Comparison of ENCODE assay signal across 11 cellular contexts in the genomic region with DNA sequence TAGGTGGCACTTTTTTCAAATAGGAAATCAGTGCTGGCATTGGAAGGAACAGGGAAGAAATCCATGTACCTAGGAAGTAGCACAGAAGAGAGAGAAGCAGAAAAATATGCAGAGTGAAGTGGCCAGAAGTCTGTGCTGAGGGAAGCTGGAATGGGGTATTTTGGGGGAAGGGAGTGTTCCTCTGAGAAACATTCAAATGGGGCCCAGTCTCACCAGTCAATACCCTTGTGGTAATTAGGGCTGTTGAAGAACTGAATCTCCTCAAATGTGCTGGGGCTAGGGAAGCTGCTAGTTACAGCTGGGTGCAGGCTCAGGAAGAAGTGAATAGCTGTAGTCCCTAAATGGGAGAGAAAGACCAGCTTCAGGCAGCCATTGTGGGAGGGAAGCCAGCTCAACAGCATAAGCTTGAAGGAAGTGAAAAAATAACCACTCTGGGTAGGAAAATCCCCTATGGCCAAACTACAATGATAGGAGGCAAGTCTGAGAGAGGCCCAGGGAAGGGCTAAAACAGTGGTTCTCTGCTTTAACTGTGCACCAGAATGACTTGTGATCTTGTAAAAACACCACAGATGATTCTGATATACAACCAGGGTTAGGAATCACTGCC. TPM values are rescaled to one million over a fixed set of nuclear protein-coding genes. Genes with fewer than 3 reads are reported as not detected.
DNase-seq lines count a peak whose midpoint lies in the region; ATAC-seq and TF ChIP-seq lines count a peak whose summit lies in the region.
"Had no signal": no experiment of that assay in that cellular context is flagged by ENCODE, and none has a peak within 500 bp of the region (broad histone marks: within the 10 kb centered on the region; RNA-seq: fewer than 3 reads in every experiment).

No MANE protein-coding gene starts in this region.

- H3T11ph ChIP-seq in H9 (ENCODE audit: low read length): no peak overlapping the region

- no peaks in the 10 kb centered on the region for H3K79me1 ChIP-seq in H9 (ENCODE audit: insufficient read depth, low read depth, low read length, poor library complexity, severe bottlenecking)

- no peaks in the 10 kb centered on the region for H3K27me3 ChIP-seq in H9 (ENCODE audit: insufficient read depth, low read length)

- no peaks in the 10 kb centered on the region for H4K20me1 ChIP-seq in H9 (ENCODE audit: control insufficient read depth, insufficient read depth, insufficient read length)

- no peak overlapping the region for H3K27ac ChIP-seq in H9 (ENCODE audit: insufficient read length, low read depth, low read length)

- H3K4ac ChIP-seq in H9 (ENCODE audit: low read depth, low read length): no peak overlapping the region

- peak overlapping the region; percentile 44 for H3K4me3 Mint-ChIP-seq in activated T-cell treated with anti-CD3 and anti-CD28 coated beads, Interleukin-2, amount 50 U/mL, for 72 hours
- no peak overlapping the region for H3K4me3 Mint-ChIP-seq in activated T-cell treated with anti-CD3 and anti-CD28 coated beads, Interleukin-2, amount 50 U/mL, for 4 hours
- peak overlapping the region; percentile 15 for H3K4me3 Mint-ChIP-seq in activated T-helper 17 cell treated with anti-CD3 and anti-CD28 coated beads, Interleukin-2, amount 50 U/mL, for 72 hours
- no peak overlapping the region for H3K4me3 Mint-ChIP-seq in H9

- H4K8ac ChIP-seq in H9 (replicated peaks; ENCODE audit: insufficient read length, low read depth, low read length): no peak overlapping the region

- H3K4me1 Mint-ChIP-seq in activated T-cell treated with anti-CD3 and anti-CD28 coated beads, Interleukin-2, amount 50 U/mL, for 72 hours (ENCODE audit: low read depth): peaks cover 54% of the 10 kb centered on the region
- H3K4me1 Mint-ChIP-seq in activated T-cell treated with anti-CD3 and anti-CD28 coated beads, Interleukin-2, amount 50 U/mL, for 4 hours (ENCODE audit: low read depth): peaks cover 35% of the 10 kb centered on the region
- H3K4me1 Mint-ChIP-seq in activated T-helper 17 cell treated with anti-CD3 and anti-CD28 coated beads, Interleukin-2, amount 50 U/mL, for 72 hours: peaks cover 27% of the 10 kb centered on the region
- no peaks in the 10 kb centered on the region for H3K4me1 Mint-ChIP-seq in H9

- no peaks in the 10 kb centered on the region for H3K27me3 Mint-ChIP-seq in activated T-cell treated with anti-CD3 and anti-CD28 coated beads, Interleukin-2, amount 50 U/mL, for 72 hours (ENCODE audit: low read depth)
- H3K27me3 Mint-ChIP-seq in activated T-cell treated with anti-CD3 and anti-CD28 coated beads, Interleukin-2, amount 50 U/mL, for 4 hours (ENCODE audit: low read depth): no peaks in the 10 kb centered on the region
- no peaks in the 10 kb centered on the region for H3K27me3 Mint-ChIP-seq in activated T-helper 17 cell treated with anti-CD3 and anti-CD28 coated beads, Interleukin-2, amount 50 U/mL, for 72 hours
- no peaks in the 10 kb centered on the region for H3K27me3 Mint-ChIP-seq in H9 (ENCODE audit: low read depth)

- no peak overlapping the region for H3K14ac ChIP-seq in H9 (ENCODE audit: insufficient read depth, low read length)

- H3K4me2 ChIP-seq in H9 (ENCODE audit: insufficient read depth, insufficient read length, low read length): no peak overlapping the region

- H4K91ac ChIP-seq in H9 (ENCODE audit: insufficient read length, low read depth, low read length): no peak overlapping the region

- H2AK5ac ChIP-seq in H9 (ENCODE audit: insufficient read length, low read length): no peak overlapping the region

- H2BK120ac ChIP-seq in H9 (ENCODE audit: low read depth, low read length, poor library complexity, severe bottlenecking): no peak overlapping the region

- no peak overlapping the region for H2BK20ac ChIP-seq in H9 (ENCODE audit: low read depth, low read length, poor library complexity, severe bottlenecking)

- no peak overlapping the region for H2BK5ac ChIP-seq in H9 (ENCODE audit: insufficient read length, low read length)

- H2BK12ac ChIP-seq in H9 (ENCODE audit: insufficient read length, low read depth, low read length): no peak overlapping the region

- ATAC-seq in activated T-cell treated with anti-CD3 and anti-CD28 coated beads, Interleukin-2, amount 50 U/mL, for 72 hours (replicated peaks in 1 of 2): peak; percentile 56 to 64
- ATAC-seq in activated T-cell treated with anti-CD3 and anti-CD28 coated beads, Interleukin-2, amount 50 U/mL, for 4 hours: no peak
- peak; percentile 72 for ATAC-seq in HG02610 (IDR thresholded peaks at IDR 0.05; ENCODE audit: unreplicated experiment)
- peak; percentile 68 for ATAC-seq in activated T-helper 17 cell treated with anti-CD3 and anti-CD28 coated beads, Interleukin-2, amount 50 U/mL, for 72 hours (replicated peaks)
- peak; percentile 28 for ATAC-seq in stimulated activated naive CD8-positive, alpha-beta T cell treated with anti-CD3 and anti-CD28 coated beads, Interleukin-15, Interleukin-2, amounts not matched to agents 100 U/mL and 50 U/mL, for 24 hours
- ATAC-seq: SK-N-SH treated with all-trans-retinoic acid at 6 μM for 48 hours had no signal

- no peaks in the 10 kb centered on the region for H3K9me3 ChIP-seq in H9 (ENCODE audit: control insufficient read depth, low read depth, low read length)

- no peaks in the 10 kb centered on the region for H3K4me1 ChIP-seq in H9 (ENCODE audit: insufficient read depth, low read length)

- no peak overlapping the region for H3K56ac ChIP-seq in H9 (ENCODE audit: insufficient read length, low read depth, low read length)

- H3K36me3 Mint-ChIP-seq in activated T-cell treated with anti-CD3 and anti-CD28 coated beads, Interleukin-2, amount 50 U/mL, for 72 hours (ENCODE audit: insufficient read depth in 2 of 2): peaks cover 18 to 36% of the 10 kb centered on the region in 2 donors
- peaks cover 41% of the 10 kb centered on the region for H3K36me3 Mint-ChIP-seq in activated T-cell treated with anti-CD3 and anti-CD28 coated beads, Interleukin-2, amount 50 U/mL, for 4 hours (ENCODE audit: insufficient read depth)
- peaks cover 97% of the 10 kb centered on the region for H3K36me3 Mint-ChIP-seq in activated T-helper 17 cell treated with anti-CD3 and anti-CD28 coated beads, Interleukin-2, amount 50 U/mL, for 72 hours (ENCODE audit: low read depth)
- peaks cover 16 to 66% (median 61%) of the 10 kb centered on the region in 3 experiments; a peak in 6 of 7 replicates for H3K36me3 Mint-ChIP-seq in H9 (ENCODE audit: insufficient read depth in 1 of 3, low read depth in 3 of 3)

- TF ChIP-seq CTCF in H9 (conservative IDR thresholded peaks at IDR 0.05): no peak

- no peak for DNase-seq in activated T-cell treated with anti-CD3 and anti-CD28 coated beads, Interleukin-2, amount 50 U/mL, for 72 hours
- DNase-seq in activated T-cell treated with anti-CD3 and anti-CD28 coated beads, Interleukin-2, amount 50 U/mL, for 4 hours: no peak
- no peak for DNase-seq in stimulated activated naive CD8-positive, alpha-beta T cell treated with anti-CD3 and anti-CD28 coated beads, Interleukin-15, Interleukin-2, amounts not matched to agents 100 U/mL and 50 U/mL, for 24 hours
- no peak for DNase-seq in H9
- DNase-seq in activated gamma-delta T cell (lab: John Stamatoyannopoulos, UW): no peak
- no peak for DNase-seq in UCSD-AML1 (lab: John Stamatoyannopoulos, UW; ENCODE audit: unreplicated experiment)
- DNase-seq: activated T-cell treated with anti-CD3 and anti-CD28 coated beads, Interleukin-2, amount 50 U/mL, for 1 hour; NCI-H1694 treated with DMSO at 0.1 percent for 48 hours had no signal

- no peak overlapping the region for H2AFZ ChIP-seq in H9 (ENCODE audit: low read length)

- no peak overlapping the region for H3K18ac ChIP-seq in H9 (ENCODE audit: insufficient read length, low read depth, low read length)

- H3K9ac ChIP-seq in H9 (ENCODE audit: extremely low read depth, insufficient read length, low read length): no peak overlapping the region

- no peak overlapping the region for H3K23ac ChIP-seq in H9 (ENCODE audit: insufficient read length, low read depth, low read length)

- no peak overlapping the region for H2BK15ac ChIP-seq in H9 (ENCODE audit: low read depth, low read length)

- H3K79me2 ChIP-seq in H9 (ENCODE audit: insufficient read depth, low read length): no peaks in the 10 kb centered on the region

- peak overlapping the region; percentile 88 for H3K27ac Mint-ChIP-seq in activated T-cell treated with anti-CD3 and anti-CD28 coated beads, Interleukin-2, amount 50 U/mL, for 72 hours
- peak overlapping the region; percentile 90 for H3K27ac Mint-ChIP-seq in activated T-helper 17 cell treated with anti-CD3 and anti-CD28 coated beads, Interleukin-2, amount 50 U/mL, for 72 hours
- peak overlapping the region in 1 of 3 experiments; percentile 59; a peak in 1 of 7 replicates for H3K27ac Mint-ChIP-seq in H9

- no peaks in the 10 kb centered on the region for H3K9me3 Mint-ChIP-seq in activated T-cell treated with anti-CD3 and anti-CD28 coated beads, Interleukin-2, amount 50 U/mL, for 72 hours
- H3K9me3 Mint-ChIP-seq in activated T-cell treated with anti-CD3 and anti-CD28 coated beads, Interleukin-2, amount 50 U/mL, for 4 hours: no peaks in the 10 kb centered on the region
- no peaks in the 10 kb centered on the region for H3K9me3 Mint-ChIP-seq in activated T-helper 17 cell treated with anti-CD3 and anti-CD28 coated beads, Interleukin-2, amount 50 U/mL, for 72 hours
- H3K9me3 Mint-ChIP-seq in H9: no peaks in the 10 kb centered on the region

- H3K23me2 ChIP-seq in H9 (ENCODE audit: insufficient read length, low read depth, low read length, poor library complexity, severe bottlenecking): no peaks in the 10 kb centered on the region

- no peak overlapping the region for H4K5ac ChIP-seq in H9 (ENCODE audit: insufficient read length, low read depth, low read length)

RNA-seq across cellular contexts. Expression of a gene that starts 7.6 kb away (rescaled TPM):
- total RNA-seq in activated T-cell treated with anti-CD3 and anti-CD28 coated beads, Interleukin-2, amount 50 U/mL, for 72 hours: 100 to 1,000 TPM; 120 to 127 TPM
- 10 to 100 TPM; 51.1 to 67.1 (median 58.7) TPM for total RNA-seq in activated T-cell treated with anti-CD3 and anti-CD28 coated beads, Interleukin-2, amount 50 U/mL, for 4 hours
- total RNA-seq in activated T-helper 17 cell treated with anti-CD3 and anti-CD28 coated beads, Interleukin-2, amount 50 U/mL, for 72 hours: 10 to 100 TPM; 41.2 to 64.0 TPM
- 22.0 and 22.9 TPM in 2 replicates for total RNA-seq in H9 (2021)

RNA-seq across cellular contexts. Expression of a gene that starts 18.4 kb away (rescaled TPM):
- total RNA-seq in activated T-cell treated with anti-CD3 and anti-CD28 coated beads, Interleukin-2, amount 50 U/mL, for 72 hours: 10 to 100 TPM; 72.0 to 81.3 TPM
- total RNA-seq in activated T-cell treated with anti-CD3 and anti-CD28 coated beads, Interleukin-2, amount 50 U/mL, for 4 hours: 10 to 100 TPM; 31.3 to 41.2 (median 40.5) TPM
- total RNA-seq in activated T-helper 17 cell treated with anti-CD3 and anti-CD28 coated beads, Interleukin-2, amount 50 U/mL, for 72 hours: 100 to 1,000 TPM in 1 of 2 donors, 10 to 100 TPM in 1; 66.1 to 113 TPM
- total RNA-seq in H9 (2021): 41.0 and 44.3 TPM in 2 replicates

RNA-seq across cellular contexts. Expression of a gene that starts 21.9 kb away (rescaled TPM):
- total RNA-seq in activated T-cell treated with anti-CD3 and anti-CD28 coated beads, Interleukin-2, amount 50 U/mL, for 72 hours: 10 to 100 TPM; 22.5 to 23.5 TPM
- total RNA-seq in activated T-cell treated with anti-CD3 and anti-CD28 coated beads, Interleukin-2, amount 50 U/mL, for 4 hours: 10 to 100 TPM; 34.7 to 35.9 (median 35.9) TPM
- total RNA-seq in activated T-helper 17 cell treated with anti-CD3 and anti-CD28 coated beads, Interleukin-2, amount 50 U/mL, for 72 hours: 10 to 100 TPM; 30.2 to 32.8 TPM
- 41.1 and 45.9 TPM in 2 replicates for total RNA-seq in H9 (2021)

RNA-seq across cellular contexts. Expression of a gene that starts 59.6 kb away (rescaled TPM):
- 100 to 1,000 TPM; 105 to 119 TPM for total RNA-seq in activated T-cell treated with anti-CD3 and anti-CD28 coated beads, Interleukin-2, amount 50 U/mL, for 72 hours
- total RNA-seq in activated T-cell treated with anti-CD3 and anti-CD28 coated beads, Interleukin-2, amount 50 U/mL, for 4 hours: 100 to 1,000 TPM; 101 to 109 (median 107) TPM
- 100 to 1,000 TPM in 1 of 2 donors, 10 to 100 TPM in 1; 98.5 to 129 TPM for total RNA-seq in activated T-helper 17 cell treated with anti-CD3 and anti-CD28 coated beads, Interleukin-2, amount 50 U/mL, for 72 hours
- total RNA-seq in H9 (2021): 62.4 and 63.0 TPM in 2 replicates

Comparison
In these comparisons a context has a peak if more than half of its experiments do, and no peak if none do; other contexts are left out.
1. ATAC-seq: peak in activated T-cell treated with anti-CD3 and anti-CD28 coated beads, Interleukin-2, amount 50 U/mL, for 72 hours (2 of 2), HG02610 (single experiment), activated T-helper 17 cell treated with anti-CD3 and anti-CD28 coated beads, Interleukin-2, amount 50 U/mL, for 72 hours (single experiment) and stimulated activated naive CD8-positive, alpha-beta T cell treated with anti-CD3 and anti-CD28 coated beads, Interleukin-15, Interleukin-2, amounts not matched to agents 100 U/mL and 50 U/mL, for 24 hours (single experiment); none in activated T-cell treated with anti-CD3 and anti-CD28 coated beads, Interleukin-2, amount 50 U/mL, for 4 hours (0 of 2).
2. H3K4me3 Mint-ChIP-seq: peak in activated T-cell treated with anti-CD3 and anti-CD28 coated beads, Interleukin-2, amount 50 U/mL, for 72 hours (2 of 2) and activated T-helper 17 cell treated with anti-CD3 and anti-CD28 coated beads, Interleukin-2, amount 50 U/mL, for 72 hours (single experiment); none in activated T-cell treated with anti-CD3 and anti-CD28 coated beads, Interleukin-2, amount 50 U/mL, for 4 hours (single experiment) and H9 (0 of 2).